In the genomic region with DNA sequence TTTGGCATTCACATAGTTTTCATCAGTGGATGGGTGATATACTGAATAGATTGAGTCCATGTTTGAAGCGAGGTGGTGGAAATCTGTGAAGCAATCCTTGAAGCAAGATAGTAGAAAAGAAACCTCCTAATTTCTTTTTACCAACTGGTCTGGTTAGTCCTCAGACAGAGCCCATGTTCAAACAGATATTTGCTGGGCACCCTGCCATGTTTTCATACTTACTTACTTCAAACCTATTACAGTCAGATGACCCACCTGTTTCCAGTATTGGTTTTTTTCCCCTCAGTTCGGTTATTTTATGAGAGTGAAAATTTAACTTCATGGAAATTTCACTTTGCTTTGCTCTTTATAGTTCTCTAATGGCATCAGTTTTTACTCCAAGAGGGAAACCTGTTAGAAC, we compare ENCODE assay signal across 18 cellular contexts. TPM values are rescaled to one million over a fixed set of nuclear protein-coding genes. Genes with fewer than 3 reads are reported as not detected.
"Had no signal": no experiment of that assay in that cellular context is flagged by ENCODE, and none has a peak within 500 bp of the region (broad histone marks: within the 10 kb centered on the region; RNA-seq: fewer than 3 reads in every experiment).

No MANE protein-coding gene starts in this region.

- H3K9me3 Mint-ChIP-seq: natural killer cell treated with Interleukin-12 subunit alpha and Interleukin-12 subunit beta and Interleukin-15 and Interleukin-18, amount 100 ng/mL, for 72 hours had no signal

- H3K27me3 ChIP-seq: hepatocyte had no signal

- H3K4me3 ChIP-seq: hepatocyte, left ventricle myocardium inferior, smooth muscle cell, thoracic aorta had no signal

- H3K27me3 Mint-ChIP-seq: activated B cell treated with CpG ODN at 0.5 μM for 24 hours; activated CD4-positive, alpha-beta T cell treated with anti-CD3 and anti-CD28 coated beads, Interleukin-2, amount 10 ng/mL, durations not matched to agents 7 days and 5 days; activated naive CD4-positive, alpha-beta T cell treated with anti-CD3 and anti-CD28 coated beads, Interleukin-2, amount 10 ng/mL, durations not matched to agents 7 days and 5 days; memory B cell; natural killer cell treated with Interleukin-12 subunit alpha and Interleukin-12 subunit beta and Interleukin-15 and Interleukin-18, amount 100 ng/mL, for 72 hours; progenitor cell of endocrine pancreas had no signal

- H3K4me3 Mint-ChIP-seq: activated B cell treated with CpG ODN at 0.5 μM for 24 hours; activated CD4-positive, alpha-beta T cell treated with anti-CD3 and anti-CD28 coated beads, Interleukin-2, amount 10 ng/mL, durations not matched to agents 7 days and 5 days; activated naive CD4-positive, alpha-beta T cell treated with anti-CD3 and anti-CD28 coated beads, Interleukin-2, amount 10 ng/mL, durations not matched to agents 7 days and 5 days; memory B cell; natural killer cell treated with Interleukin-12 subunit alpha and Interleukin-12 subunit beta and Interleukin-15 and Interleukin-18, amount 100 ng/mL, for 72 hours had no signal

- H3K9me3 ChIP-seq: thoracic aorta had no signal

- H3K27ac Mint-ChIP-seq: activated B cell treated with CpG ODN at 0.5 μM for 24 hours; activated CD4-positive, alpha-beta T cell treated with anti-CD3 and anti-CD28 coated beads, Interleukin-2, amount 10 ng/mL, durations not matched to agents 7 days and 5 days; activated naive CD4-positive, alpha-beta T cell treated with anti-CD3 and anti-CD28 coated beads, Interleukin-2, amount 10 ng/mL, durations not matched to agents 7 days and 5 days; activated T-helper 2 cell treated with anti-CD3 and anti-CD28 coated beads, Interferon-gamma antibody, Interleukin-2, Interleukin-4, amounts not matched to agents 10 μg/mL and 5 μg/mL and 100 μg/mL, durations not matched to agents 14 hours and 24 hours and 36 hours; memory B cell; natural killer cell treated with Interleukin-12 subunit alpha and Interleukin-12 subunit beta and Interleukin-15 and Interleukin-18, amount 100 ng/mL, for 72 hours; progenitor cell of endocrine pancreas had no signal

- DNase-seq: activated B cell treated with CpG ODN at 0.5 μM for 24 hours; activated CD4-positive, alpha-beta T cell treated with anti-CD3 and anti-CD28 coated beads, Interleukin-2, amount 10 ng/mL, durations not matched to agents 7 days and 5 days; activated CD8-positive, alpha-beta memory T cell treated with anti-CD3 and anti-CD28 coated beads for 24 hours; activated naive CD4-positive, alpha-beta T cell treated with anti-CD3 and anti-CD28 coated beads, Interleukin-2, amount 10 ng/mL, durations not matched to agents 7 days and 5 days; activated T-cell treated with anti-CD3 and anti-CD28 coated beads for 4 hours; left ventricle myocardium inferior; occipital lobe; right cardiac atrium; T-helper 2 cell had no signal

- H3K27ac ChIP-seq: hepatocyte, left ventricle myocardium inferior, thoracic aorta had no signal

- ATAC-seq: esophagus mucosa; natural killer cell treated with Interleukin-12 subunit alpha and Interleukin-12 subunit beta and Interleukin-15 and Interleukin-18, amount 100 ng/mL, for 72 hours; right cardiac atrium had no signal

RNA-seq across cellular contexts. Expression of gene CLEC3B, which starts 26.3 kb away (rescaled TPM):
- total RNA-seq: activated B cell treated with CpG ODN at 0.5 μM for 24 hours; activated T-helper 2 cell treated with anti-CD3 and anti-CD28 coated beads, Interferon-gamma antibody, Interleukin-2, Interleukin-4, amounts not matched to agents 10 μg/mL and 5 μg/mL and 100 μg/mL, durations not matched to agents 14 hours and 24 hours and 36 hours; glomerular endothelial cell; natural killer cell treated with Interleukin-12 subunit alpha and Interleukin-12 subunit beta and Interleukin-15 and Interleukin-18, amount 100 ng/mL, for 72 hours; progenitor cell of endocrine pancreas; smooth muscle cell had no signal
